Comparison of ENCODE assay signal across 20 cellular contexts in genomic region chr13:102606537-102607309, GRCh38.
"Had no signal": no experiment of that assay in that cellular context is flagged by ENCODE, and none has a peak within 500 bp of the region (broad histone marks: within the 10 kb centered on the region; RNA-seq: fewer than 3 reads in every experiment).

No MANE protein-coding gene starts in this region.

- H3K27me3 Mint-ChIP-seq: activated CD4-positive, alpha-beta T cell treated with anti-CD3 and anti-CD28 coated beads, Interleukin-2, amount 10 ng/mL, durations not matched to agents 7 days and 5 days; activated naive CD8-positive, alpha-beta T cell treated with anti-CD3 and anti-CD28 coated beads, Interleukin-2, amount 10 ng/mL, durations not matched to agents 7 days and 5 days; brain had no signal

- H3K27ac Mint-ChIP-seq: activated CD4-positive, alpha-beta T cell treated with anti-CD3 and anti-CD28 coated beads, Interleukin-2, amount 10 ng/mL, durations not matched to agents 7 days and 5 days; activated naive CD8-positive, alpha-beta T cell treated with anti-CD3 and anti-CD28 coated beads, Interleukin-2, amount 10 ng/mL, durations not matched to agents 7 days and 5 days; nephron; T-helper 2 cell treated with Interferon-gamma antibody and Interleukin-4, amounts not matched to agents 5 μg/mL and 100 μg/mL, for 36 hours had no signal

- H3K4me3 Mint-ChIP-seq: activated CD4-positive, alpha-beta T cell treated with anti-CD3 and anti-CD28 coated beads, Interleukin-2, amount 10 ng/mL, durations not matched to agents 7 days and 5 days; activated naive CD8-positive, alpha-beta T cell treated with anti-CD3 and anti-CD28 coated beads, Interleukin-2, amount 10 ng/mL, durations not matched to agents 7 days and 5 days; brain; nephron; T-helper 2 cell treated with Interferon-gamma antibody and Interleukin-4, amounts not matched to agents 5 μg/mL and 100 μg/mL, for 36 hours had no signal

- ATAC-seq: left colon; lower lobe of right lung; stimulated activated naive CD8-positive, alpha-beta T cell treated with anti-CD3 and anti-CD28 coated beads, Interleukin-15, Interleukin-2, amounts not matched to agents 100 U/mL and 50 U/mL, for 24 hours had no signal

- DNase-seq: activated CD4-positive, alpha-beta T cell treated with anti-CD3 and anti-CD28 coated beads, Interleukin-2, amount 10 ng/mL, durations not matched to agents 7 days and 5 days; activated effector memory CD4-positive, alpha-beta T cell treated with Interleukin-2 at 50 U/mL for 16 hours; activated naive CD8-positive, alpha-beta T cell treated with anti-CD3 and anti-CD28 coated beads, Interleukin-2, amount 10 ng/mL, durations not matched to agents 7 days and 5 days; activated T-cell treated with anti-CD3 and anti-CD28 coated beads for 4 hours; caudate nucleus; foreskin melanocyte; glutamatergic neuron; hypothalamus; islet precursor cell; left colon; lower lobe of right lung; occipital lobe; SK-N-SH; stimulated activated CD4-positive, alpha-beta T cell treated with anti-CD3 and anti-CD28 coated beads, Interleukin-12 subunit alpha, Interleukin-12 subunit beta, amount 100 ng/mL, for 4 hours; stimulated activated CD4-positive, alpha-beta T cell treated with anti-CD3 and anti-CD28 coated beads, Interleukin-1b, Interleukin-23, amount 100 ng/mL, for 48 hours; stimulated activated naive CD8-positive, alpha-beta T cell treated with anti-CD3 and anti-CD28 coated beads, Interleukin-15, Interleukin-2, amounts not matched to agents 100 U/mL and 50 U/mL, for 24 hours; transverse colon had no signal

- H3K9me3 Mint-ChIP-seq: activated CD4-positive, alpha-beta T cell treated with anti-CD3 and anti-CD28 coated beads, Interleukin-2, amount 10 ng/mL, durations not matched to agents 7 days and 5 days; activated naive CD8-positive, alpha-beta T cell treated with anti-CD3 and anti-CD28 coated beads, Interleukin-2, amount 10 ng/mL, durations not matched to agents 7 days and 5 days; brain; nephron; T-helper 2 cell treated with Interferon-gamma antibody and Interleukin-4, amounts not matched to agents 5 μg/mL and 100 μg/mL, for 36 hours had no signal
